ENCODE assay signal across 16 cellular contexts in the genomic region with DNA sequence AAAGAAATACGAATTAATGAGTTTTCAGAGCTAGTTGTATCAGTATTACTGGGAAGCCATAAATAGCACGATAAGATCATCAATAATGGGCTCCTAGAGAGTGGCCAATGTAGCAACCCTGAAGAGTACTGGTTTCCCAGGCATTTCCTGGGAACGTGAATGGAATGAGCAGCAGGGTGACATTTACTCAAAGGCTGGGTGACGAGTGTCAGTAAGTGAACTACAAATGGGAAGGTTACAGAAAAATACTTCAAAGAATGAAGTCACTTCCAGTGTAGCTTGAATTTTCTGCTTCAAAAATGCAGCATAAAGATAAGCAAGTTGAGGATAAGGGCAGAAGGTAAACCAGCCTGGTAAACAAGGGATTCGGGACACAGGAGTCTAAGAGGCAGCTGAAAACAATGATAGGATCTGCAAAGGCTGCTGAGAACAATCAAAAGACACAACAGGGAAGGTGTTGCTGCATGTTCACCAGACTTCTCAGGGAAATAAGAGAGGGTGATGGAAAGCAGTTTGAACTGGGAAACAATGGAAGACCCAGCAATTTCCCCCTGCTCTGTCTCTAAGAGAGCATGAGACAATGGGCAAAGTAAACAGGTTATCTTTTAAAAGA. TPM values are rescaled to one million over a fixed set of nuclear protein-coding genes. Genes with fewer than 3 reads are reported as not detected.
DNase-seq lines count a peak whose midpoint lies in the region; ATAC-seq and TF ChIP-seq lines count a peak whose summit lies in the region.
"Had no signal": no experiment of that assay in that cellular context is flagged by ENCODE, and none has a peak within 500 bp of the region (broad histone marks: within the 10 kb centered on the region; RNA-seq: fewer than 3 reads in every experiment).

No MANE protein-coding gene starts in this region.

- no peak overlapping the region for H3K4me2 ChIP-seq in IMR-90 (ENCODE audit: low read depth, low read length)
- no peak overlapping the region for H3K4me2 ChIP-seq in trophoblast cell (ENCODE audit: low read length)

- no peak overlapping the region for H2BK12ac ChIP-seq in trophoblast cell (ENCODE audit: low read length)

- peak overlapping the region; percentile 22 for H2BK20ac ChIP-seq in IMR-90 (ENCODE audit: low read depth, low read length)

- H4K91ac ChIP-seq in IMR-90 (ENCODE audit: insufficient read depth, low read depth, low read length) (no peak overlapping the region), trophoblast cell (ENCODE audit: low read depth, low read length) (no peak overlapping the region)

- no peak overlapping the region for H2AFZ ChIP-seq in IMR-90 (replicated peaks; ENCODE audit: low read length, poor library complexity)
- no peak overlapping the region for H2AFZ ChIP-seq in trophoblast cell (ENCODE audit: insufficient read depth, low read length, poor library complexity)

- no peak overlapping the region for H3K56ac ChIP-seq in IMR-90 (ENCODE audit: extremely low read depth, insufficient read depth, low read length)

- no peak for DNase-seq in IMR-90
- DNase-seq in astrocyte of the hippocampus (ENCODE audit: low read depth, low spot score), result peak; percentile 18
- DNase-seq in iPS-NIHi7 (ENCODE audit: extremely low spot score), result peak; percentile 17
- DNase-seq in trophoblast cell, result peak; percentile 83 to 93
- DNase-seq in SHP77 (lab: John Stamatoyannopoulos, UW), result no peak
- DNase-seq: activated CD4-positive, alpha-beta T cell treated with anti-CD3 and anti-CD28 coated beads for 48 hours; activated gamma-delta T cell treated with Interleukin-2 at 50 U/mL for 16 hours; cortex of kidney; erythroblast; gastrocnemius medialis; left ventricle myocardium inferior; NCI-H2171; stimulated activated CD4-positive, alpha-beta T cell treated with anti-CD3 and anti-CD28 coated beads, Interleukin-4, amount 100 ng/mL, for 4 hours had no signal

- H3K4me3 ChIP-seq in IMR-90 (ENCODE audit: insufficient read depth, low read depth, low read length), result no peak overlapping the region
- H3K4me3 ChIP-seq in trophoblast cell (ENCODE audit: low read depth, low read length), result no peak overlapping the region
- H3K4me3 ChIP-seq: gastrocnemius medialis, left ventricle myocardium inferior, skin epidermis had no signal

- H2BK15ac ChIP-seq in IMR-90 (ENCODE audit: low read depth, low read length), result peak overlapping the region; percentile 12; the same call in 1 of the 3 replicates

- no peaks in the 10 kb centered on the region; the same call in 1 of the 2 replicates for H3K36me3 ChIP-seq in IMR-90 (ENCODE audit: control insufficient read depth, insufficient read depth, low read length)
- no peaks in the 10 kb centered on the region for H3K36me3 ChIP-seq in trophoblast cell (ENCODE audit: control insufficient read depth in 1 of 2, insufficient read depth in 2 of 2, low read length in 2 of 2)
- H3K36me3 ChIP-seq: gastrocnemius medialis, left ventricle myocardium inferior had no signal

- H2BK120ac ChIP-seq in IMR-90 (ENCODE audit: low read depth, low read length) (no peak overlapping the region), trophoblast cell (ENCODE audit: insufficient read depth, low read length, poor library complexity) (no peak overlapping the region)

- dilution Hi-C loops in IMR-90 (cut with HindIII; ENCODE audit: low sequenced_read_pairs, unreplicated experiment), result no loop called here

- H3K9ac ChIP-seq in IMR-90 (ENCODE audit: low read depth, low read length) (no peak overlapping the region), trophoblast cell (ENCODE audit: low read length) (no peak overlapping the region)

- H3K79me1 ChIP-seq in IMR-90 (ENCODE audit: low read depth in 1 of 2, low read length in 2 of 2) (no peaks in the 10 kb centered on the region), trophoblast cell (ENCODE audit: low read length) (no peaks in the 10 kb centered on the region)

- H3K27ac ChIP-seq in IMR-90 (ENCODE audit: insufficient read depth, low read length) (no peak overlapping the region), trophoblast cell (ENCODE audit: low read depth, low read length) (peak overlapping the region; percentile 42)
- H3K27ac ChIP-seq: gastrocnemius medialis, left ventricle myocardium inferior, skin epidermis had no signal

- H3K27me3 ChIP-seq in IMR-90 (ENCODE audit: control insufficient read depth, insufficient read depth, low read length) (no peaks in the 10 kb centered on the region), trophoblast cell (ENCODE audit: insufficient read depth, low read length) (no peaks in the 10 kb centered on the region)
- H3K27me3 ChIP-seq: gastrocnemius medialis had no signal

- H3K9me3 ChIP-seq in IMR-90 (ENCODE audit: control insufficient read depth, insufficient read depth, low read length), result no peaks in the 10 kb centered on the region
- H3K9me3 ChIP-seq in trophoblast cell (ENCODE audit: insufficient read depth, low read depth, low read length), result no peaks in the 10 kb centered on the region
- H3K9me3 ChIP-seq: gastrocnemius medialis, left ventricle myocardium inferior had no signal

- 83% methylated on average over 1 of the region's 5 CpGs; no CpG with 5 or more reads in 1 of the 2 experiments for WGBS in IMR-90 (ENCODE audit: extremely low coverage in 2 of 2, insufficient read length in 1 of 2), 2 experiments
- WGBS in trophoblast cell (ENCODE audit: extremely low coverage, insufficient coverage, insufficient read length), result no CpG with 5 or more reads among the region's 5 CpGs

- H4K5ac ChIP-seq in IMR-90 (ENCODE audit: low read depth, low read length), result peak overlapping the region; percentile 61

- CTCF ChIA-PET in IMR-90 (lab: Yijun Ruan, JAX), result no interaction called here

- in situ Hi-C loops in IMR-90 (cut with MboI; ENCODE audit: low sequenced_read_pairs), result loop anchor here (5.0 to 25.0 kb wide), 6 partner anchors 218 to 1115 kb away; a partner anchor contains a TSS

- no peak for TF ChIP-seq POLR2A in IMR-90 (IDR thresholded peaks at IDR 0.05; ENCODE audit: low read depth, low read length)

- H3K14ac ChIP-seq in IMR-90 (replicated peaks; ENCODE audit: low read depth, low read length) (no peak overlapping the region), trophoblast cell (ENCODE audit: low read length) (no peak overlapping the region)

- no peaks in the 10 kb centered on the region for H4K20me1 ChIP-seq in IMR-90 (ENCODE audit: insufficient read depth, low read length)

- TF ChIP-seq RAD21 in IMR-90 (IDR thresholded peaks at IDR 0.05; ENCODE audit: low read length), result no peak

- no peaks in the 10 kb centered on the region for H3K79me2 ChIP-seq in trophoblast cell (ENCODE audit: control insufficient read depth, insufficient read depth, low read length, poor library complexity)

- H2AK9ac ChIP-seq in IMR-90 (replicated peaks; ENCODE audit: low read depth, low read length, poor library complexity), result no peak overlapping the region

- peak overlapping the region; percentile 14 to 54; a peak in 2 of 4 replicates for H4K8ac ChIP-seq in IMR-90 (ENCODE audit: low read depth in 2 of 2, low read length in 2 of 2)
- no peak overlapping the region for H4K8ac ChIP-seq in trophoblast cell (ENCODE audit: low read depth, low read length)

- H2AK5ac ChIP-seq in IMR-90 (ENCODE audit: low read depth, low read length) (no peak overlapping the region), trophoblast cell (ENCODE audit: low read length) (no peak overlapping the region)

- H3K9me1 ChIP-seq in IMR-90 (ENCODE audit: insufficient read depth, low read length), result no peaks in the 10 kb centered on the region

- intact Hi-C loops in IMR-90 (cut with micrococcal nuclease), result loop anchor here (10.0 kb wide), 2 partner anchors 578 to 1268 kb away; no protein-coding TSS in a partner anchor

- H3K4ac ChIP-seq in IMR-90 (ENCODE audit: low read depth, low read length), result no peak overlapping the region
- H3K4ac ChIP-seq in trophoblast cell (ENCODE audit: low read depth, low read length), result no peak overlapping the region

- ATAC-seq in IMR-90 (ENCODE audit: low read depth) (no peak), GM18868 (IDR thresholded peaks at IDR 0.05; ENCODE audit: unreplicated experiment) (no peak), GM21723 (IDR thresholded peaks at IDR 0.05; ENCODE audit: unreplicated experiment) (no peak)
- ATAC-seq: gastrocnemius medialis had no signal

- POLR2A ChIA-PET in IMR-90 (lab: Charles Lee; ENCODE audit: unreplicated experiment), result no interaction called here

- peaks cover 9% of the 10 kb centered on the region for H3K4me1 ChIP-seq in IMR-90 (ENCODE audit: control insufficient read depth, insufficient read depth, low read length)
- H3K4me1 ChIP-seq in trophoblast cell (ENCODE audit: control insufficient read depth in 1 of 2, insufficient read depth in 2 of 2, low read length in 2 of 2), result peaks cover 0 to 2% of the 10 kb centered on the region in 2 experiments
- H3K4me1 ChIP-seq: gastrocnemius medialis, left ventricle myocardium inferior had no signal

- BruUV-seq in IMR-90 (replicated peaks; lab: Mats Ljungman, UMichigan), result no TSS peak

- no peak for TF ChIP-seq CTCF in IMR-90 (conservative IDR thresholded peaks at IDR 0.05; ENCODE audit: low read depth, low read length)

- H4K12ac ChIP-seq in trophoblast cell (ENCODE audit: low read depth, low read length), result no peak overlapping the region

- no peak overlapping the region for H2BK5ac ChIP-seq in IMR-90 (ENCODE audit: low read depth, low read length, poor library complexity, severe bottlenecking)
- no peak overlapping the region for H2BK5ac ChIP-seq in trophoblast cell (ENCODE audit: low read depth, low read length, poor library complexity)

- H3K18ac ChIP-seq in IMR-90 (ENCODE audit: low read depth, low read length), result peak overlapping the region; percentile 78; the same call in 1 of the 2 replicates
- H3K18ac ChIP-seq in trophoblast cell (ENCODE audit: low read length), result no peak overlapping the region

- H3K23ac ChIP-seq in IMR-90 (ENCODE audit: low read depth, low read length), result no peak overlapping the region
- no peak overlapping the region for H3K23ac ChIP-seq in trophoblast cell (ENCODE audit: low read length)

TF ChIP-seq in IMR-90, 13 proteins besides CTCF, POLR2A, EP300 and RAD21 (continues in another document):
- TF ChIP-seq SMC3 (IDR thresholded peaks at IDR 0.05; ENCODE audit: low read depth, low read length), result no peak
- TF ChIP-seq, protein P1, sequence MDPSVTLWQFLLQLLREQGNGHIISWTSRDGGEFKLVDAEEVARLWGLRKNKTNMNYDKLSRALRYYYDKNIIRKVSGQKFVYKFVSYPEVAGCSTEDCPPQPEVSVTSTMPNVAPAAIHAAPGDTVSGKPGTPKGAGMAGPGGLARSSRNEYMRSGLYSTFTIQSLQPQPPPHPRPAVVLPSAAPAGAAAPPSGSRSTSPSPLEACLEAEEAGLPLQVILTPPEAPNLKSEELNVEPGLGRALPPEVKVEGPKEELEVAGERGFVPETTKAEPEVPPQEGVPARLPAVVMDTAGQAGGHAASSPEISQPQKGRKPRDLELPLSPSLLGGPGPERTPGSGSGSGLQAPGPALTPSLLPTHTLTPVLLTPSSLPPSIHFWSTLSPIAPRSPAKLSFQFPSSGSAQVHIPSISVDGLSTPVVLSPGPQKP (IDR thresholded peaks at IDR 0.05; ENCODE audit: borderline replicate concordance, low read depth, low read length), result no peak

RNA-seq across cellular contexts. Expression of a gene that starts 48.6 kb away (rescaled TPM):
- total RNA-seq in IMR-90 (2012; rRNA removed), result 31.9 and 32.6 TPM in 2 replicates
- polyA plus RNA-seq in IMR-90 (2012; rRNA removed), result 31.5 and 44.7 TPM in 2 replicates
- 4.5 and 6.2 TPM in 2 replicates for polyA plus RNA-seq in IMR-90 (2012; cell fraction: cytosol; rRNA removed)
- polyA plus RNA-seq in IMR-90 (2012; cell fraction: nucleus; rRNA removed; ENCODE audit: low replicate concordance), result 1.9 and 29.5 TPM in 2 replicates
- polyA plus RNA-seq in trophoblast cell (2013), result 3.1 TPM in 2 replicates

Comparison
In these comparisons a context has a peak if more than half of its experiments do, and no peak if none do; other contexts are left out.
1. DNase-seq: peak in astrocyte of the hippocampus (single experiment), iPS-NIHi7 (single experiment) and trophoblast cell (2 of 2); none in IMR-90 (single experiment) and SHP77 (0 of 2).